15 cellular contexts compared by ENCODE assay signal in the genomic region with DNA sequence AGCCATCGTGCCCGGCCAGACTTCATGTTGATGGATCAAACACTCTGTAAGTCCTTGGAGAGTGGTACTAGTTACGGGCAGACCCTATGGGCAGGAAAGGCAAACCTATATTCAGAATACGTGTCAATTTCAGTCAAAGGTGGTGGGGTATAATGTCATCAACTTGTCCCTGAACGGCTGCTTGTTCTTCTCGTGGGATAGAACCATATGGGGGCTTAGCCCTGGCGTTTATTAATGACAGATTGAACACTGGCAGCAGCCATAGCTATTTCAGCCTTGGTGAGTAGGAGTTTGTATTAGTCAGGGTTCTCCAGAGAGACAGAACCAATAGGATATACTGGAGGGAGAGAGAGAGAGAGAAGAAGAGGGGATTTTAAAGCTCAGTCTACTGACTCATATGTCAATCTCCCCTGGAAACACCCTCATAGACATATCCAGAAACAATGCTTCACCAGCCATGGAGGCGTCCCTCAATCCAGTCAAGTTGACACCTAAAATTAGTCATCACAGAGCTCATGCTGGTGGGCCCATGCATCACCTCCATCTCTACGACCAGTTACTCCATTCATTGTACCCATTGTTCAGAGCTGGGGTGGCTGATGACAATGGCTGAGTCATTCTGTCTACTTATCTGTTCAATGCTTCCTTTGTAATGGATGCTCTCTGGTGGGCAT. TPM values are rescaled to one million over a fixed set of nuclear protein-coding genes. Genes with fewer than 3 reads are reported as not detected.
DNase-seq lines count a peak whose midpoint lies in the region; ATAC-seq, FAIRE-seq and TF ChIP-seq lines count a peak whose summit lies in the region.
"Had no signal": no experiment of that assay in that cellular context is flagged by ENCODE, and none has a peak within 500 bp of the region (broad histone marks: within the 10 kb centered on the region; RNA-seq: fewer than 3 reads in every experiment).

No MANE protein-coding gene starts in this region.

- H4K20me1 ChIP-seq in K562 (replicated peaks; ENCODE audit: control insufficient read depth, insufficient read depth, low read length) = no peaks in the 10 kb centered on the region

- H3K79me2 ChIP-seq in K562 (ENCODE audit: control insufficient read depth, insufficient read depth, low read length) = no peaks in the 10 kb centered on the region

- CTCF ChIA-PET in K562 (lab: Yijun Ruan, JAX; ENCODE audit: low intra/inter-chr PET ratio) = no interaction called here

- no peaks in the 10 kb centered on the region for H3K9me1 ChIP-seq in K562 (ENCODE audit: control insufficient read depth, insufficient read depth, low read length)

- FAIRE-seq in K562 (lab: Jason Lieb, UNC) = no peak
- no peak for FAIRE-seq in pancreas (lab: Jason Lieb, UNC)

- peak; percentile 61 for DNase-seq in activated T-cell treated with anti-CD3 and anti-CD28 coated beads for 48 hours (ENCODE audit: low read depth)
- DNase-seq in activated T-cell treated with anti-CD3 and anti-CD28 coated beads for 4 hours = no peak
- peak; percentile 98 for DNase-seq in HT1080 (ENCODE audit: low read depth)
- peak in 2 of 4 experiments; percentile 33 to 36 for DNase-seq in K562 (ENCODE audit: extremely low read depth in 1 of 4, low spot score in 3 of 4)
- DNase-seq in stimulated activated CD8-positive, alpha-beta memory T cell treated with anti-CD3 and anti-CD28 coated beads, Interleukin-4, amount 100 ng/mL, for 48 hours = peak; percentile 73
- DNase-seq in transverse colon = no peak
- DNase-seq in pancreas = no peak
- DNase-seq: activated gamma-delta T cell, glutamatergic neuron, Karpas-422, NCI-H2107 had no signal

- TF ChIP-seq EP300 in K562 (IDR thresholded peaks at IDR 0.05; ENCODE audit: low read length) (no peak), transverse colon (IDR thresholded peaks at IDR 0.05; ENCODE audit: low read depth) (no peak)

- H3K4me1 ChIP-seq in K562 (replicated peaks in 1 of 2; ENCODE audit: control insufficient read depth in 2 of 2, insufficient read depth in 2 of 2, low read length in 2 of 2) (peaks cover 9 to 13% of the 10 kb centered on the region in 2 experiments; a peak in 3 of 5 replicates), transverse colon (no peaks in the 10 kb centered on the region), pancreas (no peaks in the 10 kb centered on the region)
- H3K4me1 ChIP-seq: tibial nerve had no signal

- BruUV-seq in K562 (replicated peaks; lab: Mats Ljungman, UMichigan) = no TSS peak

- in situ Hi-C loops in K562 (cut with MboI) = no loop called here
- in situ Hi-C loops in transverse colon (cut with MboI; ENCODE audit: low pct_ligation_motif_present in 1 of 4, low pct_unique_long_range_greater_than_20kb in 1 of 4, low sequenced_read_pairs in 3 of 4) = no loop called here

- no peak for TF ChIP-seq POLR2A in K562 (conservative IDR thresholded peaks at IDR 0.05)
- no peak for TF ChIP-seq POLR2A in transverse colon (IDR thresholded peaks at IDR 0.05)

- ATAC-seq in K562 = no peak
- no peak for ATAC-seq in GM21576 (IDR thresholded peaks at IDR 0.05; ENCODE audit: unreplicated experiment)
- no peak for ATAC-seq in pancreas

- TF ChIP-seq RAD21 in K562 (CRISPR knock-in tag; conservative IDR thresholded peaks at IDR 0.05 in 1 of 2, IDR thresholded peaks at IDR 0.05 in 1 of 2) = no peak

- peak overlapping the region; percentile 56; the same call in 1 of the 2 replicates for H2AFZ ChIP-seq in K562 (ENCODE audit: low read depth, low read length)

- 54% methylated on average over 9 of the region's 9 CpGs for WGBS in K562 (ENCODE audit: insufficient coverage, low coverage, missing lambda C conversion rate)
- WGBS in transverse colon (ENCODE audit: low coverage in 1 of 2), 2 donors = 40 to 73% methylated on average over 1 to 9 of the region's 9 CpGs
- WGBS in pancreas, 2 donors = 47 to 61% methylated on average over 9 of the region's 9 CpGs

- H3K4me3 ChIP-seq in K562 = no peak overlapping the region
- no peak overlapping the region for H3K4me3 ChIP-seq in transverse colon
- no peak overlapping the region for H3K4me3 ChIP-seq in pancreas
- H3K4me3 ChIP-seq: tibial nerve had no signal

- H3K9me3 ChIP-seq in K562 (replicated peaks; ENCODE audit: control insufficient read depth, insufficient read depth, low read depth, low read length) = peaks cover 7% of the 10 kb centered on the region
- H3K9me3 ChIP-seq in transverse colon = no peaks in the 10 kb centered on the region
- no peaks in the 10 kb centered on the region for H3K9me3 ChIP-seq in pancreas
- H3K9me3 ChIP-seq: tibial nerve had no signal

- no peak overlapping the region; the same call in 1 of the 2 replicates for H3K4me2 ChIP-seq in K562 (ENCODE audit: insufficient read depth, low read length)

- H3K27ac ChIP-seq in K562 (ENCODE audit: extremely low read depth, low read depth, low read length) (no peak overlapping the region), transverse colon (no peak overlapping the region), pancreas (no peak overlapping the region)
- H3K27ac ChIP-seq: tibial nerve had no signal

- H3K27me3 ChIP-seq in K562 (ENCODE audit: control insufficient read depth in 2 of 2, insufficient read depth in 2 of 2, low read length in 2 of 2) (no peaks in the 10 kb centered on the region), transverse colon (no peaks in the 10 kb centered on the region), pancreas (no peaks in the 10 kb centered on the region)
- H3K27me3 ChIP-seq: tibial nerve had no signal

- TF ChIP-seq CTCF in K562 (IDR thresholded peaks at IDR 0.05 in 2 of 3, conservative IDR thresholded peaks at IDR 0.05 in 1 of 3; ENCODE audit: insufficient read depth in 2 of 3, low read depth in 1 of 3, low read length in 3 of 3) = no peak
- no peak for TF ChIP-seq CTCF in transverse colon (IDR thresholded peaks at IDR 0.05)
- TF ChIP-seq CTCF in pancreas (IDR thresholded peaks at IDR 0.05) = no peak

- POLR2A ChIA-PET in K562 (lab: Yijun Ruan, JAX) = interaction anchor here (0.6 to 1.3 kb wide), 5 partner anchors 9 to 251 kb away, joined by 3 to 5 read pairs (median 4); no protein-coding TSS in a partner anchor

- no peak overlapping the region for H3K9ac ChIP-seq in K562 (ENCODE audit: insufficient read depth in 1 of 2, low read depth in 2 of 2, low read length in 2 of 2)

- H3K36me3 ChIP-seq in K562 (ENCODE audit: control insufficient read depth, insufficient read depth, low read length) (no peaks in the 10 kb centered on the region), transverse colon (no peaks in the 10 kb centered on the region), pancreas (no peaks in the 10 kb centered on the region)
- H3K36me3 ChIP-seq: tibial nerve had no signal

- intact Hi-C loops in K562 (cut with micrococcal nuclease) (no loop called here), transverse colon (cut with DNase I; ENCODE audit: low total_unique reads) (no loop called here), pancreas (cut with DNase I) (no loop called here)

RNA-seq across cellular contexts. Expression of a gene that starts 16.1 kb away (rescaled TPM):
- not detected in 2 replicates for total RNA-seq in HT1080 (2014; rRNA removed; shearing (Covaris generic))
- polyA plus RNA-seq in HT1080 (2015; cell fraction: cytosol; rRNA removed) = not detected in 2 replicates
- polyA plus RNA-seq in HT1080 (2015; cell fraction: nucleus; rRNA removed) = not detected in 2 replicates
- 12.4 and 39.7 TPM in 2 replicates for total RNA-seq in K562 (2011; cell fraction: chromatin; rRNA removed; ENCODE audit: low replicate concordance)
- total RNA-seq in K562 (2011; cell fraction: nucleolus; rRNA removed) = 21.6 and 25.0 TPM in 2 replicates
- total RNA-seq in K562 (2011; cell fraction: nucleoplasm; rRNA removed) = 21.3 and 24.8 TPM in 2 replicates
- total RNA-seq in K562 (2014; rRNA removed) (1.9 and 2.1 TPM in 2 replicates), K562 (2014; rRNA removed; fragmentation: Illumina TruSeq; extraction: Trizol) (1.7 and 1.9 TPM in 2 replicates), K562 (2015; rRNA removed; fragmentation: Illumina TruSeq; extraction: Trizol) (1.3 and 1.5 TPM in 2 replicates), K562 (2021) (3.7 and 4.9 TPM in 2 replicates), transverse colon (not detected), pancreas (under 1 TPM in 1 of 6 donors, not detected in 5; 0.09 TPM)
- polyA plus RNA-seq in K562 (2011; rRNA removed) (9.7 and 20.6 TPM in 2 replicates), K562 (2014; fragmentation: Illumina TruSeq; extraction: Trizol) (5.6 and 7.4 TPM in 2 replicates), K562 (2014; fragmentation: Nextera tagmentation; extraction: Ambion mirVana) (under 1 TPM; 0.37 to 0.56 TPM), K562 (2014; rRNA removed) (4.5 and 5.0 TPM in 2 replicates), pancreas (under 1 TPM in 1 of 2 donors, not detected in 1; 0.07 TPM)
- polyA plus RNA-seq in K562 (2011; cell fraction: cytosol; rRNA removed) = 16.4 and 28.3 TPM in 2 replicates
- polyA plus RNA-seq in K562 (2011; cell fraction: nucleus; rRNA removed) = 46.5 and 76.2 TPM in 2 replicates
- polyA plus RNA-seq in K562 (2012) = 6.3 and 8.5 TPM in 2 replicates
- 4.2 and 5.3 TPM in 2 replicates for polyA minus RNA-seq in K562 (2011; rRNA and poly(A)+ RNA removed)
- 2.0 and 5.8 TPM in 2 replicates for polyA minus RNA-seq in K562 (2011; cell fraction: cytosol; rRNA and poly(A)+ RNA removed)
- 6.1 and 21.7 TPM in 2 replicates for polyA minus RNA-seq in K562 (2011; cell fraction: nucleus; rRNA and poly(A)+ RNA removed)
- total RNA-seq: dermis microvascular lymphatic vessel endothelial cell had no signal
- polyA plus RNA-seq: liver had no signal

RNA-seq across cellular contexts. Expression of a gene that starts 20.5 kb away (rescaled TPM):
- 126 and 169 TPM in 2 replicates for total RNA-seq in HT1080 (2014; rRNA removed; shearing (Covaris generic))
- 49.4 and 56.8 TPM in 2 replicates for polyA plus RNA-seq in HT1080 (2015; cell fraction: cytosol; rRNA removed)
- polyA plus RNA-seq in HT1080 (2015; cell fraction: nucleus; rRNA removed) = 63.8 and 74.8 TPM in 2 replicates
- total RNA-seq in K562 (2011; cell fraction: chromatin; rRNA removed; ENCODE audit: low replicate concordance) = 111 and 197 TPM in 2 replicates
- 114 and 120 TPM in 2 replicates for total RNA-seq in K562 (2011; cell fraction: nucleolus; rRNA removed)
- total RNA-seq in K562 (2011; cell fraction: nucleoplasm; rRNA removed) = 96.1 and 116 TPM in 2 replicates
- total RNA-seq in K562 (2014; rRNA removed) (33.2 and 53.4 TPM in 2 replicates), K562 (2014; rRNA removed; fragmentation: Illumina TruSeq; extraction: Trizol) (16.0 and 16.9 TPM in 2 replicates), K562 (2015; rRNA removed; fragmentation: Illumina TruSeq; extraction: Trizol) (12.3 and 12.4 TPM in 2 replicates), K562 (2021) (28.4 and 29.8 TPM in 2 replicates), transverse colon (10 to 100 TPM in 3 of 4 donors, 1 to 10 TPM in 1; 6.0 to 78.6 (median 24.9) TPM), pancreas (10 to 100 TPM in 1 of 6 donors, 1 to 10 TPM in 5; 3.7 to 14.4 (median 6.1) TPM)
- polyA plus RNA-seq in K562 (2011; rRNA removed) (21.5 and 33.4 TPM in 2 replicates), K562 (2014; fragmentation: Illumina TruSeq; extraction: Trizol) (18.4 and 22.1 TPM in 2 replicates), K562 (2014; fragmentation: Nextera tagmentation; extraction: Ambion mirVana) (under 1 TPM; 0.27 to 0.58 TPM), K562 (2014; rRNA removed) (23.8 and 29.4 TPM in 2 replicates), pancreas (1 to 10 TPM; 6.2 to 9.9 TPM)
- polyA plus RNA-seq in K562 (2011; cell fraction: cytosol; rRNA removed) = 40.1 and 47.5 TPM in 2 replicates
- polyA plus RNA-seq in K562 (2011; cell fraction: nucleus; rRNA removed) = 95.1 and 98.0 TPM in 2 replicates
- 12.2 and 12.6 TPM in 2 replicates for polyA plus RNA-seq in K562 (2012)
- polyA minus RNA-seq in K562 (2011; rRNA and poly(A)+ RNA removed) = 24.4 and 25.3 TPM in 2 replicates
- polyA minus RNA-seq in K562 (2011; cell fraction: cytosol; rRNA and poly(A)+ RNA removed) = 14.8 and 19.1 TPM in 2 replicates
- 25.3 and 46.8 TPM in 2 replicates for polyA minus RNA-seq in K562 (2011; cell fraction: nucleus; rRNA and poly(A)+ RNA removed)

RNA-seq across cellular contexts. Expression of a gene that starts 32.4 kb away (rescaled TPM):
- 137 and 173 TPM in 2 replicates for total RNA-seq in HT1080 (2014; rRNA removed; shearing (Covaris generic))
- 133 and 142 TPM in 2 replicates for polyA plus RNA-seq in HT1080 (2015; cell fraction: cytosol; rRNA removed)
- 113 and 119 TPM in 2 replicates for polyA plus RNA-seq in HT1080 (2015; cell fraction: nucleus; rRNA removed)
- total RNA-seq in K562 (2011; cell fraction: chromatin; rRNA removed; ENCODE audit: low replicate concordance) = 73.9 and 115 TPM in 2 replicates
- total RNA-seq in K562 (2011; cell fraction: nucleolus; rRNA removed) = 87.5 and 93.4 TPM in 2 replicates
- 74.8 and 85.6 TPM in 2 replicates for total RNA-seq in K562 (2011; cell fraction: nucleoplasm; rRNA removed)
- total RNA-seq in K562 (2014; rRNA removed) = 182 and 218 TPM in 2 replicates
- total RNA-seq in K562 (2014; rRNA removed; fragmentation: Illumina TruSeq; extraction: Trizol) = 194 and 200 TPM in 2 replicates
- total RNA-seq in K562 (2015; rRNA removed; fragmentation: Illumina TruSeq; extraction: Trizol) = 167 and 172 TPM in 2 replicates
- 140 and 143 TPM in 2 replicates for total RNA-seq in K562 (2021)
- polyA plus RNA-seq in K562 (2011; rRNA removed) = 239 and 276 TPM in 2 replicates
- polyA plus RNA-seq in K562 (2011; cell fraction: cytosol; rRNA removed) = 257 and 270 TPM in 2 replicates
- 237 and 330 TPM in 2 replicates for polyA plus RNA-seq in K562 (2011; cell fraction: nucleus; rRNA removed)
- 159 and 456 TPM in 2 replicates for polyA plus RNA-seq in K562 (2012)
- polyA plus RNA-seq in K562 (2014; fragmentation: Illumina TruSeq; extraction: Trizol) = 200 and 240 TPM in 2 replicates
- 100 to 1,000 TPM; 447 to 492 TPM for polyA plus RNA-seq in K562 (2014; fragmentation: Nextera tagmentation; extraction: Ambion mirVana)
- 234 and 245 TPM in 2 replicates for polyA plus RNA-seq in K562 (2014; rRNA removed)
- polyA minus RNA-seq in K562 (2011; rRNA and poly(A)+ RNA removed) = 100 and 110 TPM in 2 replicates
- 55.1 and 55.3 TPM in 2 replicates for polyA minus RNA-seq in K562 (2011; cell fraction: cytosol; rRNA and poly(A)+ RNA removed)
- polyA minus RNA-seq in K562 (2011; cell fraction: nucleus; rRNA and poly(A)+ RNA removed) = 26.4 and 58.1 TPM in 2 replicates
- total RNA-seq in transverse colon = 10 to 100 TPM; 44.5 to 87.1 (median 74.1) TPM
- total RNA-seq in pancreas = 10 to 100 TPM; 36.7 to 61.1 (median 50.0) TPM
- 10 to 100 TPM; 95.2 to 96.2 TPM for polyA plus RNA-seq in pancreas

Comparison
In these comparisons a context has a peak if more than half of its experiments do, and no peak if none do; other contexts are left out.
1. DNase-seq: peak in activated T-cell treated with anti-CD3 and anti-CD28 coated beads for 48 hours (single experiment), HT1080 (single experiment) and stimulated activated CD8-positive, alpha-beta memory T cell treated with anti-CD3 and anti-CD28 coated beads, Interleukin-4, amount 100 ng/mL, for 48 hours (single experiment); none in activated T-cell treated with anti-CD3 and anti-CD28 coated beads for 4 hours (single experiment), transverse colon (single experiment) and pancreas (0 of 6).